ENCODE assay signal across 8 cellular contexts in the genomic region with DNA sequence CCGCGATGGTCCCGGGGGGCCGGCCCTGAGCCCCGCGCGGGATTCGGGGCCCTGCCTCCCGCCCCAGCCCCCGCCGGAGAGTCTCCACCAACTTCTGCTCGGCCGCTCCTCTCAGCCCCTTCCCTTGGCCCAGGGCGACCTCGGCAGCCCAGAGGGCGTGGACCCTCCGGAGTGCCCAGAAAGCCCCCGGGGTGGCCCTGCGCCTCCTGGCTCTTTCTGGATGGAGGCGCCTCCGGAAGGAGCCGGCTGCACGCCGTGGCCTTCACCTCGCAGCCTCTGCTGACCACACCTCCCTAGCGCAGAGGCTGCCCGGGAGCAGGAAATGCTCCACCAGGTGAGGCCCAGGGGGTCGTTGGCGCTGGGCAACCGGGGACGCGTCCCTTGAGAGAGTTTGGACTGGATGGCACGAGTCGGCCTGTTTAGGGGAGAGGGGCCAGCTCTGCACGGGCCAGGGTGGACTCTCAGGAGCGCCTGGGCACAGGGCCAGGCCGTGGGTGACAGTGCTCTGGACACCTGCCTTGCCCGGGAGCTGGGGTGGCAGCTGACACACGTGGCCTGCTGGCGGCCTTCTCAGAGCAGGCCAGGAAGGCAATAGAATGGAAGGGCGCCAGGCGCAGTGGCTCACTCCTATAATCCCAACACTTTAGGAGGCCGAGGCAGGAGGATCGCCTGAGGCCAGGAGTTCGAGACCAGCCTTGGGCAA. TPM values are rescaled to one million over a fixed set of nuclear protein-coding genes. Genes with fewer than 3 reads are reported as not detected.
DNase-seq lines count a peak whose midpoint lies in the region; TF ChIP-seq lines count a peak whose summit lies in the region.

No MANE protein-coding gene starts in this region.

- H3K4me1 Mint-ChIP-seq in mesothelial cell of epicardium, result peaks cover 13% of the 10 kb centered on the region
- peaks cover 11% of the 10 kb centered on the region for H3K4me1 Mint-ChIP-seq in T-helper 2 cell treated with Interferon-gamma antibody and Interleukin-4, amounts not matched to agents 5 μg/mL and 100 μg/mL, for 36 hours (ENCODE audit: low read depth)

- H3K4me1 ChIP-seq in urinary bladder (ENCODE audit: insufficient read depth), result peaks cover 3% of the 10 kb centered on the region

- 13% methylated on average over 45 of the region's 45 CpGs for WGBS in urinary bladder

- H3K36me3 Mint-ChIP-seq in mesothelial cell of epicardium, result peaks cover 4% of the 10 kb centered on the region
- peaks cover 2% of the 10 kb centered on the region for H3K36me3 Mint-ChIP-seq in T-helper 2 cell treated with Interferon-gamma antibody and Interleukin-4, amounts not matched to agents 5 μg/mL and 100 μg/mL, for 36 hours (ENCODE audit: low read depth)

- H3K27ac ChIP-seq in urinary bladder (ENCODE audit: low read depth), result no peak overlapping the region

- no peak for DNase-seq in AG10803 (ENCODE audit: low read depth)
- DNase-seq in NCI-H146 treated with DMSO at 0.1 percent for 48 hours (lab: John Stamatoyannopoulos, UW; ENCODE audit: unreplicated experiment), result peak; percentile 58
- no peak for DNase-seq in choroid plexus epithelial cell (ENCODE audit: low read depth)
- DNase-seq in mesothelial cell of epicardium (ENCODE audit: low spot score in 2 of 2, unreplicated experiment in 2 of 2), result no peak
- DNase-seq in T-helper 2 cell treated with Interferon-gamma antibody and Interleukin-4, amounts not matched to agents 5 μg/mL and 100 μg/mL, for 36 hours (ENCODE audit: low spot score), result no peak
- DNase-seq in CD1c-positive myeloid dendritic cell (ENCODE audit: extremely low spot score), result no peak
- no peak for DNase-seq in EL

- no peaks in the 10 kb centered on the region for H3K9me3 Mint-ChIP-seq in mesothelial cell of epicardium
- no peaks in the 10 kb centered on the region for H3K9me3 Mint-ChIP-seq in T-helper 2 cell treated with Interferon-gamma antibody and Interleukin-4, amounts not matched to agents 5 μg/mL and 100 μg/mL, for 36 hours

- H3K4me3 ChIP-seq in AG10803 (ENCODE audit: low read length) (peak overlapping the region; percentile 30), choroid plexus epithelial cell (ENCODE audit: low read depth, low read length) (peak overlapping the region; percentile 47), urinary bladder (ENCODE audit: low read depth, low read length) (peak overlapping the region; percentile 84)

- H3K36me3 ChIP-seq in urinary bladder (ENCODE audit: insufficient read depth), result no peaks in the 10 kb centered on the region

- peak overlapping the region; percentile 68 for H3K4me3 Mint-ChIP-seq in mesothelial cell of epicardium
- H3K4me3 Mint-ChIP-seq in T-helper 2 cell treated with Interferon-gamma antibody and Interleukin-4, amounts not matched to agents 5 μg/mL and 100 μg/mL, for 36 hours, result no peak overlapping the region

- TF ChIP-seq CTCF in AG10803 (conservative IDR thresholded peaks at IDR 0.05; ENCODE audit: low read length) (no peak), choroid plexus epithelial cell (conservative IDR thresholded peaks at IDR 0.05; ENCODE audit: low read depth, low read length) (no peak), mesothelial cell of epicardium (IDR thresholded peaks at IDR 0.05; ENCODE audit: unreplicated experiment) (no peak)

- no peak overlapping the region for H3K27ac Mint-ChIP-seq in mesothelial cell of epicardium
- no peak overlapping the region for H3K27ac Mint-ChIP-seq in T-helper 2 cell treated with Interferon-gamma antibody and Interleukin-4, amounts not matched to agents 5 μg/mL and 100 μg/mL, for 36 hours

- no peaks in the 10 kb centered on the region for H3K27me3 Mint-ChIP-seq in mesothelial cell of epicardium (ENCODE audit: low read depth)
- H3K27me3 Mint-ChIP-seq in T-helper 2 cell treated with Interferon-gamma antibody and Interleukin-4, amounts not matched to agents 5 μg/mL and 100 μg/mL, for 36 hours (ENCODE audit: low read depth), result peaks cover 47% of the 10 kb centered on the region

RNA-seq across cellular contexts. Expression of gene ZNF853, which starts 0.6 kb away (rescaled TPM):
- total RNA-seq in mesothelial cell of epicardium (22.7 to 23.5 TPM (median 22.9 TPM) in 3 replicates), urinary bladder (6.6 TPM)
- 13.2 TPM for polyA plus RNA-seq in urinary bladder

RNA-seq across cellular contexts. Expression of gene ZNF316, which starts 21.1 kb away (rescaled TPM):
- total RNA-seq in mesothelial cell of epicardium (55.9 to 58.5 TPM (median 57.9 TPM) in 3 replicates), urinary bladder (11.6 TPM)
- 20.5 TPM for polyA plus RNA-seq in urinary bladder

RNA-seq across cellular contexts. Expression of gene INTS15, which starts 26.2 kb away (rescaled TPM):
- total RNA-seq in mesothelial cell of epicardium, result 44.1 to 44.5 TPM (median 44.4 TPM) in 3 replicates
- total RNA-seq in urinary bladder, result 11.6 TPM
- 24.6 TPM for polyA plus RNA-seq in urinary bladder

RNA-seq across cellular contexts. Expression of gene ZDHHC4, which starts 38.8 kb away (rescaled TPM):
- total RNA-seq in mesothelial cell of epicardium (66.9 to 75.3 TPM (median 67.9 TPM) in 3 replicates), urinary bladder (52.0 TPM)
- polyA plus RNA-seq in urinary bladder, result 54.6 TPM

Comparison
In these comparisons a context has a peak if more than half of its experiments do, and no peak if none do; other contexts are left out.
1. H3K4me3 ChIP-seq: peak in every context shown above with its lines; median percentile 84 in urinary bladder; 47 in choroid plexus epithelial cell; 30 in AG10803.